ENCODE assay signal across 8 cellular contexts in the genomic region with DNA sequence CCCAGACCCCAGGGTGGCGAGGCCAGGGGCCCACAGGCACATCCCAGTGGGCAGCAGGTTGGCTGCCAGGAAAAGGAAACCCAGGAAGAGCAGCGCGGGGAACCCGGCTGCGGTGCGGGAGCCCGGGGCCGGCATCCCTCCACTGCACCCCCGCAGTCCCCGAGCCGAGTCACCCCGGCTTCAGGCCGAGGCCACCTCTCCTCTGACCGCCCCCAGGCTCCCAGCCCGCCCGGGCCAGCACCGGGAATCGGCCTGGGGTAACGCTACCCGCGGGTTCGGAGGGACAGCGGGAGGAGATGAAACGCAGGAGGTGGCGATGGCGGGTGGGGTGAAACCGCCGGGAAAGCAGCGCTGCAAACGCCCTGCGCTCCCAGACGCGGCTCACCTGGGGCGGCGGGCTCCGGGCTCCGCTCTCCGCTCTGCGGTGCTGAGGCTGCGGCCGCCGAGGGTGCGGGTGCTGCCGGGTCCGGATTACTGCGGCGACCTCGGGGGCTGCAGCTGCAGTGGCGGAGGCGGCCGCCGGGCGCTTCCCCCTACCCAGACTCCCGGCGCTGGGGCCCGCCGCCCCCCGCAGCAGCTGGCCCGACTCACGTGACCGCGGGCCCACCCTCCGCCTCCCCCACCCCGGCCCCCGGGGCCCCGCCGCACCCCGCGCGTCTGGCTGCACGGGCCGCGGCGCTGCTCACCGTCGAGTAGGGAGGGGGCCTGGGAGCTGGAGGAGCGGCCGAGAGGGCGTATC. TPM values are rescaled to one million over a fixed set of nuclear protein-coding genes. Genes with fewer than 3 reads are reported as not detected.
DNase-seq lines count a peak whose midpoint lies in the region; ATAC-seq and TF ChIP-seq lines count a peak whose summit lies in the region.

A gene with protein sequence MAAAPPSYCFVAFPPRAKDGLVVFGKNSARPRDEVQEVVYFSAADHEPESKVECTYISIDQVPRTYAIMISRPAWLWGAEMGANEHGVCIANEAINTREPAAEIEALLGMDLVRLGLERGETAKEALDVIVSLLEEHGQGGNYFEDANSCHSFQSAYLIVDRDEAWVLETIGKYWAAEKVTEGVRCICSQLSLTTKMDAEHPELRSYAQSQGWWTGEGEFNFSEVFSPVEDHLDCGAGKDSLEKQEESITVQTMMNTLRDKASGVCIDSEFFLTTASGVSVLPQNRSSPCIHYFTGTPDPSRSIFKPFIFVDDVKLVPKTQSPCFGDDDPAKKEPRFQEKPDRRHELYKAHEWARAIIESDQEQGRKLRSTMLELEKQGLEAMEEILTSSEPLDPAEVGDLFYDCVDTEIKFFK (minus strand): TSS at position 545 of the 739 bp plus-strand sequence. CDS start 20,734 bp downstream, outside the sequence.

- 0 to 2% (median 1%) methylated on average over 18 to 79 of the region's 79 CpGs for WGBS in spleen, 5 donors

- H3K36me3 ChIP-seq in kidney epithelial cell (ENCODE audit: control insufficient read depth, insufficient read depth, low read length) (peaks cover 2% of the 10 kb centered on the region), spleen (no peaks in the 10 kb centered on the region)

- peaks cover 5% of the 10 kb centered on the region for H3K9me3 Mint-ChIP-seq in chondrocyte (ENCODE audit: low read depth)

- H3K4me3 ChIP-seq in kidney epithelial cell (ENCODE audit: low read depth, low read length) (peak within 1 kb of the TSS; percentile 95), spleen (peak within 1 kb of the TSS; percentile 70 to 89 (median 80))

- no peaks in the 10 kb centered on the region for H3K27me3 Mint-ChIP-seq in chondrocyte (ENCODE audit: low read depth)

- H3K27me3 ChIP-seq in kidney epithelial cell (ENCODE audit: control insufficient read depth, insufficient read depth, low read length) (no peaks in the 10 kb centered on the region), spleen (replicated peaks in 1 of 7) (peaks cover 0 to 38% (median 17%) of the 10 kb centered on the region in 7 donors)

- H3K4me1 ChIP-seq in spleen = peaks cover 0 to 59% (median 25%) of the 10 kb centered on the region in 6 donors

- H3K9me3 ChIP-seq in spleen = peaks cover 7 to 27% (median 23%) of the 10 kb centered on the region in 8 donors

- peaks cover 5% of the 10 kb centered on the region for H3K36me3 Mint-ChIP-seq in chondrocyte (ENCODE audit: low read depth)

- H3K27ac Mint-ChIP-seq in chondrocyte (ENCODE audit: unreplicated experiment) = peak within 1 kb of the TSS; percentile 100

- H3K4me3 Mint-ChIP-seq in chondrocyte (ENCODE audit: unreplicated experiment) = peak within 1 kb of the TSS; percentile 89

- peaks cover 34% of the 10 kb centered on the region for H3K4me1 Mint-ChIP-seq in chondrocyte (ENCODE audit: low read depth)

- TF ChIP-seq CTCF in chondrocyte (IDR thresholded peaks at IDR 0.05) = peak; percentile 34
- no peak for TF ChIP-seq CTCF in kidney epithelial cell (IDR thresholded peaks at IDR 0.05; ENCODE audit: insufficient read depth, low read length, poor library complexity, severe bottlenecking)
- peak in 2 of 11 experiments; percentile 16 to 25 for TF ChIP-seq CTCF in spleen (IDR thresholded peaks at IDR 0.05 in 8 of 11, conservative IDR thresholded peaks at IDR 0.05 in 3 of 11)

- DNase-seq in COR-L47 (lab: John Stamatoyannopoulos, UW) (peak; percentile 43), HT-29 (ENCODE audit: low spot score) (peak; percentile 39), T1000 (lab: John Stamatoyannopoulos, UW) (peak; percentile 8), chondrocyte (ENCODE audit: low spot score) (no peak), kidney epithelial cell (ENCODE audit: low read depth) (no peak), spleen (peak; percentile 88), OCI-M1 (lab: John Stamatoyannopoulos, UW) (no peak)

- ATAC-seq in GM19455 (IDR thresholded peaks at IDR 0.05; ENCODE audit: unreplicated experiment) = peak; percentile 38

- no peak for TF ChIP-seq POLR2A in spleen (IDR thresholded peaks at IDR 0.05)

- H3K27ac ChIP-seq in spleen = peak within 1 kb of the TSS; percentile 75 to 88 (median 84)

- intact Hi-C loops in spleen (cut with DNase I; ENCODE audit: low total_unique reads) = no loop called here

RNA-seq across cellular contexts. Expression of the gene that starts here (rescaled TPM):
- 17.0 and 18.6 TPM in 2 replicates for total RNA-seq in HT-29 (2014; rRNA removed; shearing (Covaris generic))
- total RNA-seq in chondrocyte = 111 to 129 TPM (median 129 TPM) in 3 replicates
- 79.6 and 91.3 TPM in 2 replicates for total RNA-seq in kidney epithelial cell
- 10 to 100 TPM; 14.4 to 27.8 (median 20.5) TPM for total RNA-seq in spleen
- 10 to 100 TPM in 1 of 3 donors, 1 to 10 TPM in 2; 5.4 to 11.9 (median 6.4) TPM for polyA plus RNA-seq in spleen

Comparison
In these comparisons a context has a peak if more than half of its experiments do, and no peak if none do; other contexts are left out.
1. DNase-seq: peak in COR-L47 (single experiment), HT-29 (single experiment), T1000 (single experiment) and spleen (single experiment); none in chondrocyte (single experiment), kidney epithelial cell (single experiment) and OCI-M1 (single experiment).